1 cellular context compared by ENCODE assay signal in genomic region chr16:12901204-12901596, GRCh38.
TF ChIP-seq lines count a peak whose summit lies in the region.

No MANE protein-coding gene starts in this region.

TF ChIP-seq in WTC11, 78 proteins besides CTCF, POLR2A, EP300 and RAD21 (continued from another document):
- peak; percentile 42; the same call in 1 of the 2 replicates for TF ChIP-seq ZBTB43 (CRISPR knock-in tag; IDR thresholded peaks at IDR 0.05)
- TF ChIP-seq ZNF396 (CRISPR knock-in tag; IDR thresholded peaks at IDR 0.05; ENCODE audit: borderline replicate concordance), result no peak
- no peak for TF ChIP-seq ZNF281 (CRISPR knock-in tag; IDR thresholded peaks at IDR 0.05)
